1 cellular context compared by ENCODE assay signal in the genomic region with DNA sequence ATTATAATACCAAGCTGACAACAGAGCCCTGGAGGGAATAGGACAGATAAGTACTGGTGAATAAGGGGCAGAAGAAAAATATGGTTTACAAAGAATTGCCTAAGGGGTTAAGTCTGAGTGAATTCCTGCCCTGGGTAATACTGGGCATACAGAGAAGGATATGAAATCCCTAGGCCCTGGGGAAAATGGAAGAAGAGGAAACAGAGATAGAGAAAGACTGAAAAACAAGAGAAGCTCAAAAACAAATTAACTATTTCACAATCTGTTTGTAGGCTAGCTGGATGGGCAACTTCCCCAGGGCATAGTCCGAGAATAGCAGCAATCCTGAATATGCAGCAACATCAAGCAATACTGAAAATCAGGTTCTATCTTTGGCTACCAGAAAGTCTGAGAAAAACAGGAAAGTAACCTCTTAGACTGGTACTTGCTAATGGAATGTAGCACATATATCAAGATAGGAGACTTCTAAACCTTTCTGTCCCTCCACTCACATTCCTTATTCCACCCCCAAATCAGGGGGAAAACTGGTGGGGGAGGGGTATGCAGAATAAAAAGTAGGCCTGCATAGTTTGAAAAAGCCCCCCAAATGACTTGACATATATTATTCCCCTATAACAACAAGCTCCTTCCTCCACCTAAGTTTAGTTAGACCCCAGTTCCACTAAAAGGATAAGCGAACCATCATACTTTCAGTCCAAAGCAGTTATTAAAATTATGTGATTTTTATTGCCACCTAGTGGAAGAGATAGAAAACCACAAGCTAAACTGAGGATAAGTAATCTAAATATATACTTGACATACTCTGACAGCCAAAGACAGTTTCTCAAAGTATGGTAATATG.
TF ChIP-seq lines count a peak whose summit lies in the region.

No MANE protein-coding gene starts in this region.

TF ChIP-seq in GM12878, 131 proteins besides CTCF, POLR2A, EP300 and RAD21 (continued from another document):
- no peak for TF ChIP-seq ZBED1 (IDR thresholded peaks at IDR 0.05; ENCODE audit: borderline replicate concordance)
- TF ChIP-seq, protein P1, sequence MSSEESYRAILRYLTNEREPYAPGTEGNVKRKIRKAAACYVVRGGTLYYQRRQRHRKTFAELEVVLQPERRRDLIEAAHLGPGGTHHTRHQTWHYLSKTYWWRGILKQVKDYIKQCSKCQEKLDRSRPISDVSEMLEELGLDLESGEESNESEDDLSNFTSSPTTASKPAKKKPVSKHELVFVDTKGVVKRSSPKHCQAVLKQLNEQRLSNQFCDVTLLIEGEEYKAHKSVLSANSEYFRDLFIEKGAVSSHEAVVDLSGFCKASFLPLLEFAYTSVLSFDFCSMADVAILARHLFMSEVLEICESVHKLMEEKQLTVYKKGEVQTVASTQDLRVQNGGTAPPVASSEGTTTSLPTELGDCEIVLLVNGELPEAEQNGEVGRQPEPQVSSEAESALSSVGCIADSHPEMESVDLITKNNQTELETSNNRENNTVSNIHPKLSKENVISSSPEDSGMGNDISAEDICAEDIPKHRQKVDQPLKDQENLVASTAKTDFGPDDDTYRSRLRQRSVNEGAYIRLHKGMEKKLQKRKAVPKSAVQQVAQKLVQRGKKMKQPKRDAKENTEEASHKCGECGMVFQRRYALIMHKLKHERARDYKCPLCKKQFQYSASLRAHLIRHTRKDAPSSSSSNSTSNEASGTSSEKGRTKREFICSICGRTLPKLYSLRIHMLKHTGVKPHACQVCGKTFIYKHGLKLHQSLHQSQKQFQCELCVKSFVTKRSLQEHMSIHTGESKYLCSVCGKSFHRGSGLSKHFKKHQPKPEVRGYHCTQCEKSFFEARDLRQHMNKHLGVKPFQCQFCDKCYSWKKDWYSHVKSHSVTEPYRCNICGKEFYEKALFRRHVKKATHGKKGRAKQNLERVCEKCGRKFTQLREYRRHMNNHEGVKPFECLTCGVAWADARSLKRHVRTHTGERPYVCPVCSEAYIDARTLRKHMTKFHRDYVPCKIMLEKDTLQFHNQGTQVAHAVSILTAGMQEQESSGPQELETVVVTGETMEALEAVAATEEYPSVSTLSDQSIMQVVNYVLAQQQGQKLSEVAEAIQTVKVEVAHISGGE (CRISPR knock-in tag; IDR thresholded peaks at IDR 0.05): no peak
- TF ChIP-seq, protein P2, sequence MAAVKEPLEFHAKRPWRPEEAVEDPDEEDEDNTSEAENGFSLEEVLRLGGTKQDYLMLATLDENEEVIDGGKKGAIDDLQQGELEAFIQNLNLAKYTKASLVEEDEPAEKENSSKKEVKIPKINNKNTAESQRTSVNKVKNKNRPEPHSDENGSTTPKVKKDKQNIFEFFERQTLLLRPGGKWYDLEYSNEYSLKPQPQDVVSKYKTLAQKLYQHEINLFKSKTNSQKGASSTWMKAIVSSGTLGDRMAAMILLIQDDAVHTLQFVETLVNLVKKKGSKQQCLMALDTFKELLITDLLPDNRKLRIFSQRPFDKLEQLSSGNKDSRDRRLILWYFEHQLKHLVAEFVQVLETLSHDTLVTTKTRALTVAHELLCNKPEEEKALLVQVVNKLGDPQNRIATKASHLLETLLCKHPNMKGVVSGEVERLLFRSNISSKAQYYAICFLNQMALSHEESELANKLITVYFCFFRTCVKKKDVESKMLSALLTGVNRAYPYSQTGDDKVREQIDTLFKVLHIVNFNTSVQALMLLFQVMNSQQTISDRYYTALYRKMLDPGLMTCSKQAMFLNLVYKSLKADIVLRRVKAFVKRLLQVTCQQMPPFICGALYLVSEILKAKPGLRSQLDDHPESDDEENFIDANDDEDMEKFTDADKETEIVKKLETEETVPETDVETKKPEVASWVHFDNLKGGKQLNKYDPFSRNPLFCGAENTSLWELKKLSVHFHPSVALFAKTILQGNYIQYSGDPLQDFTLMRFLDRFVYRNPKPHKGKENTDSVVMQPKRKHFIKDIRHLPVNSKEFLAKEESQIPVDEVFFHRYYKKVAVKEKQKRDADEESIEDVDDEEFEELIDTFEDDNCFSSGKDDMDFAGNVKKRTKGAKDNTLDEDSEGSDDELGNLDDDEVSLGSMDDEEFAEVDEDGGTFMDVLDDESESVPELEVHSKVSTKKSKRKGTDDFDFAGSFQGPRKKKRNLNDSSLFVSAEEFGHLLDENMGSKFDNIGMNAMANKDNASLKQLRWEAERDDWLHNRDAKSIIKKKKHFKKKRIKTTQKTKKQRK (IDR thresholded peaks at IDR 0.05; ENCODE audit: low read depth, low read length): no peak
- TF ChIP-seq, protein P3, sequence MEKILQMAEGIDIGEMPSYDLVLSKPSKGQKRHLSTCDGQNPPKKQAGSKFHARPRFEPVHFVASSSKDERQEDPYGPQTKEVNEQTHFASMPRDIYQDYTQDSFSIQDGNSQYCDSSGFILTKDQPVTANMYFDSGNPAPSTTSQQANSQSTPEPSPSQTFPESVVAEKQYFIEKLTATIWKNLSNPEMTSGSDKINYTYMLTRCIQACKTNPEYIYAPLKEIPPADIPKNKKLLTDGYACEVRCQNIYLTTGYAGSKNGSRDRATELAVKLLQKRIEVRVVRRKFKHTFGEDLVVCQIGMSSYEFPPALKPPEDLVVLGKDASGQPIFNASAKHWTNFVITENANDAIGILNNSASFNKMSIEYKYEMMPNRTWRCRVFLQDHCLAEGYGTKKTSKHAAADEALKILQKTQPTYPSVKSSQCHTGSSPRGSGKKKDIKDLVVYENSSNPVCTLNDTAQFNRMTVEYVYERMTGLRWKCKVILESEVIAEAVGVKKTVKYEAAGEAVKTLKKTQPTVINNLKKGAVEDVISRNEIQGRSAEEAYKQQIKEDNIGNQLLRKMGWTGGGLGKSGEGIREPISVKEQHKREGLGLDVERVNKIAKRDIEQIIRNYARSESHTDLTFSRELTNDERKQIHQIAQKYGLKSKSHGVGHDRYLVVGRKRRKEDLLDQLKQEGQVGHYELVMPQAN (conservative IDR thresholded peaks at IDR 0.05): no peak
- TF ChIP-seq CHD4 (IDR thresholded peaks at IDR 0.05): no peak
- peak; percentile 60; the same call in 1 of the 2 replicates for TF ChIP-seq CBFB (IDR thresholded peaks at IDR 0.05; ENCODE audit: low read depth)
- TF ChIP-seq ZNF622 (IDR thresholded peaks at IDR 0.05): no peak
- no peak for TF ChIP-seq TAF1 (IDR thresholded peaks at IDR 0.05; ENCODE audit: borderline replicate concordance, low read depth, low read length)
- no peak for TF ChIP-seq ZBTB33 (IDR thresholded peaks at IDR 0.05)
